Comparison of ENCODE assay signal across 19 cellular contexts in genomic region chr15:26200427-26200826, GRCh38.
DNase-seq lines count a peak whose midpoint lies in the region; ATAC-seq and TF ChIP-seq lines count a peak whose summit lies in the region.
"Had no signal": no experiment of that assay in that cellular context is flagged by ENCODE, and none has a peak within 500 bp of the region (broad histone marks: within the 10 kb centered on the region; RNA-seq: fewer than 3 reads in every experiment).

No MANE protein-coding gene starts in this region.

- H3F3A ChIP-seq in GM23338 (replicated peaks; ENCODE audit: low read depth) = peaks cover 3% of the 10 kb centered on the region; the same call in 1 of the 2 replicates

- TF ChIP-seq POLR2A in esophagus muscularis mucosa (IDR thresholded peaks at IDR 0.05; ENCODE audit: low read depth) = no peak

- peaks cover 29% of the 10 kb centered on the region for H3K4me1 Mint-ChIP-seq in GM23338
- H3K4me1 Mint-ChIP-seq: B cell; CD4-positive, CD25-positive, alpha-beta regulatory T cell had no signal

- no peaks in the 10 kb centered on the region for H3K36me3 Mint-ChIP-seq in GM23338 (ENCODE audit: low read depth)
- H3K36me3 Mint-ChIP-seq: CD4-positive, CD25-positive, alpha-beta regulatory T cell; CD8-positive, alpha-beta T cell had no signal

- H4K20me1 ChIP-seq in GM23338 (replicated peaks; ENCODE audit: insufficient read depth) = no peaks in the 10 kb centered on the region
- H4K20me1 ChIP-seq: BLaER1 had no signal

- H3K36me3 ChIP-seq in GM23338 (ENCODE audit: insufficient read depth) (no peaks in the 10 kb centered on the region), WERI-Rb-1 (no peaks in the 10 kb centered on the region), esophagus muscularis mucosa (no peaks in the 10 kb centered on the region)
- H3K36me3 ChIP-seq: BLaER1 had no signal

- peaks cover 32% of the 10 kb centered on the region for H3K4me1 ChIP-seq in GM23338 (ENCODE audit: insufficient read depth)
- no peaks in the 10 kb centered on the region for H3K4me1 ChIP-seq in esophagus muscularis mucosa
- H3K4me1 ChIP-seq: BLaER1, Caco-2 had no signal

- peak overlapping the region; percentile 74; the same call in 1 of the 2 replicates for H2AFZ ChIP-seq in GM23338

- H3K27me3 Mint-ChIP-seq in GM23338 (ENCODE audit: insufficient read depth, low read depth, poor library complexity) = peaks cover 8% of the 10 kb centered on the region
- H3K27me3 Mint-ChIP-seq: B cell; CD4-positive, CD25-positive, alpha-beta regulatory T cell had no signal

- H3K4me3 ChIP-seq in GM23338 (no peak overlapping the region), WERI-Rb-1 (ENCODE audit: low read depth, low read length) (no peak overlapping the region), esophagus muscularis mucosa (no peak overlapping the region)
- H3K4me3 ChIP-seq: BLaER1 had no signal

- H3K9me3 ChIP-seq in WERI-Rb-1 (ENCODE audit: severe bottlenecking) = no peaks in the 10 kb centered on the region
- H3K9me3 ChIP-seq in esophagus muscularis mucosa = no peaks in the 10 kb centered on the region
- H3K9me3 ChIP-seq: BLaER1, Caco-2 had no signal

- DNase-seq in GM23338 (ENCODE audit: low spot score) = no peak
- peak; percentile 26 for DNase-seq in WERI-Rb-1
- DNase-seq in esophagus muscularis mucosa (ENCODE audit: extremely low spot score) = peak; percentile 60
- peak; percentile 35 for DNase-seq in posterior vena cava (ENCODE audit: low spot score)
- DNase-seq in NCI-H524 (lab: John Stamatoyannopoulos, UW) = no peak
- DNase-seq: Caco-2; CD4-positive, CD25-positive, alpha-beta regulatory T cell; CD8-positive, alpha-beta T cell; DMS153; DND-41; GOT3; H9 had no signal

- TF ChIP-seq CTCF in GM23338 (conservative IDR thresholded peaks at IDR 0.05; ENCODE audit: low read depth in 2 of 2) (no peak), WERI-Rb-1 (IDR thresholded peaks at IDR 0.05; ENCODE audit: low read depth, low read length) (no peak), esophagus muscularis mucosa (IDR thresholded peaks at IDR 0.05) (no peak)

- no peak overlapping the region for H3K27ac Mint-ChIP-seq in GM23338
- H3K27ac Mint-ChIP-seq: B cell; CD4-positive, CD25-positive, alpha-beta regulatory T cell; CD8-positive, alpha-beta T cell had no signal

- peak overlapping the region; percentile 60; the same call in 1 of the 2 replicates for H3K4me2 ChIP-seq in GM23338
- H3K4me2 ChIP-seq: BLaER1 had no signal

- no peaks in the 10 kb centered on the region for H3K9me3 Mint-ChIP-seq in GM23338
- H3K9me3 Mint-ChIP-seq: CD8-positive, alpha-beta T cell; H9 had no signal

- no peak overlapping the region for H3K4me3 Mint-ChIP-seq in GM23338
- H3K4me3 Mint-ChIP-seq: B cell; CD4-positive, CD25-positive, alpha-beta regulatory T cell; CD8-positive, alpha-beta T cell; H9 had no signal

- no peak overlapping the region for H3K27ac ChIP-seq in GM23338 (ENCODE audit: low read depth)
- no peak overlapping the region for H3K27ac ChIP-seq in WERI-Rb-1
- no peak overlapping the region for H3K27ac ChIP-seq in esophagus muscularis mucosa (replicated peaks in 1 of 4)
- H3K27ac ChIP-seq: 22Rv1, BLaER1, C4-2B had no signal

- H3K79me2 ChIP-seq in GM23338 (replicated peaks; ENCODE audit: insufficient read depth) = no peaks in the 10 kb centered on the region

- peak; percentile 62 for ATAC-seq in GM23338
- ATAC-seq in GM21526 (IDR thresholded peaks at IDR 0.05; ENCODE audit: low FRiP score, unreplicated experiment) = no peak
- no peak for ATAC-seq in GM21528 (IDR thresholded peaks at IDR 0.05; ENCODE audit: low FRiP score, unreplicated experiment)
- ATAC-seq: CD8-positive, alpha-beta T cell; HCT116 had no signal

- TF ChIP-seq EP300 in esophagus muscularis mucosa (IDR thresholded peaks at IDR 0.05) = no peak

- peaks cover 17% of the 10 kb centered on the region; the same call in 1 of the 2 replicates for H3K9me2 ChIP-seq in GM23338 (ENCODE audit: insufficient read depth)

- no peaks in the 10 kb centered on the region; the same call in 1 of the 2 replicates for H3K27me3 ChIP-seq in GM23338 (ENCODE audit: insufficient read depth)
- no peaks in the 10 kb centered on the region for H3K27me3 ChIP-seq in WERI-Rb-1 (ENCODE audit: insufficient read depth, low read depth, severe bottlenecking)
- H3K27me3 ChIP-seq in esophagus muscularis mucosa = no peaks in the 10 kb centered on the region
- H3K27me3 ChIP-seq: BLaER1 had no signal

- WGBS in esophagus muscularis mucosa = 62% methylated on average over 8 of the region's 8 CpGs

- intact Hi-C loops in esophagus muscularis mucosa (cut with DNase I) = no loop called here
- intact Hi-C loops in posterior vena cava (cut with DNase I) = no loop called here

TF ChIP-seq in GM23338, 12 proteins besides CTCF, POLR2A, EP300 and RAD21 (continues in another document):
- TF ChIP-seq EZH2 (IDR thresholded peaks at IDR 0.05; ENCODE audit: low read depth, unreplicated experiment) (no peak), ETS1 (IDR thresholded peaks at IDR 0.05) (no peak), ZNF114 (CRISPR knock-in tag; IDR thresholded peaks at IDR 0.05) (no peak), EZH2phosphoT487 (IDR thresholded peaks at IDR 0.05; ENCODE audit: unreplicated experiment) (no peak), ZNF331 (CRISPR knock-in tag; IDR thresholded peaks at IDR 0.05; ENCODE audit: low read depth) (no peak), STAT1 (IDR thresholded peaks at IDR 0.05; ENCODE audit: unreplicated experiment) (no peak), JUNB (IDR thresholded peaks at IDR 0.05; ENCODE audit: unreplicated experiment) (no peak)
- TF ChIP-seq, protein P1, sequence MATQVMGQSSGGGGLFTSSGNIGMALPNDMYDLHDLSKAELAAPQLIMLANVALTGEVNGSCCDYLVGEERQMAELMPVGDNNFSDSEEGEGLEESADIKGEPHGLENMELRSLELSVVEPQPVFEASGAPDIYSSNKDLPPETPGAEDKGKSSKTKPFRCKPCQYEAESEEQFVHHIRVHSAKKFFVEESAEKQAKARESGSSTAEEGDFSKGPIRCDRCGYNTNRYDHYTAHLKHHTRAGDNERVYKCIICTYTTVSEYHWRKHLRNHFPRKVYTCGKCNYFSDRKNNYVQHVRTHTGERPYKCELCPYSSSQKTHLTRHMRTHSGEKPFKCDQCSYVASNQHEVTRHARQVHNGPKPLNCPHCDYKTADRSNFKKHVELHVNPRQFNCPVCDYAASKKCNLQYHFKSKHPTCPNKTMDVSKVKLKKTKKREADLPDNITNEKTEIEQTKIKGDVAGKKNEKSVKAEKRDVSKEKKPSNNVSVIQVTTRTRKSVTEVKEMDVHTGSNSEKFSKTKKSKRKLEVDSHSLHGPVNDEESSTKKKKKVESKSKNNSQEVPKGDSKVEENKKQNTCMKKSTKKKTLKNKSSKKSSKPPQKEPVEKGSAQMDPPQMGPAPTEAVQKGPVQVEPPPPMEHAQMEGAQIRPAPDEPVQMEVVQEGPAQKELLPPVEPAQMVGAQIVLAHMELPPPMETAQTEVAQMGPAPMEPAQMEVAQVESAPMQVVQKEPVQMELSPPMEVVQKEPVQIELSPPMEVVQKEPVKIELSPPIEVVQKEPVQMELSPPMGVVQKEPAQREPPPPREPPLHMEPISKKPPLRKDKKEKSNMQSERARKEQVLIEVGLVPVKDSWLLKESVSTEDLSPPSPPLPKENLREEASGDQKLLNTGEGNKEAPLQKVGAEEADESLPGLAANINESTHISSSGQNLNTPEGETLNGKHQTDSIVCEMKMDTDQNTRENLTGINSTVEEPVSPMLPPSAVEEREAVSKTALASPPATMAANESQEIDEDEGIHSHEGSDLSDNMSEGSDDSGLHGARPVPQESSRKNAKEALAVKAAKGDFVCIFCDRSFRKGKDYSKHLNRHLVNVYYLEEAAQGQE (IDR thresholded peaks at IDR 0.05; ENCODE audit: unreplicated experiment) = no peak

Comparison
In these comparisons a context has a peak if more than half of its experiments do, and no peak if none do; other contexts are left out.
1. DNase-seq: peak in WERI-Rb-1 (single experiment), esophagus muscularis mucosa (single experiment) and posterior vena cava (single experiment); none in GM23338 (single experiment) and NCI-H524 (0 of 2).